Comparison of ENCODE assay signal across 8 cellular contexts in the genomic region with DNA sequence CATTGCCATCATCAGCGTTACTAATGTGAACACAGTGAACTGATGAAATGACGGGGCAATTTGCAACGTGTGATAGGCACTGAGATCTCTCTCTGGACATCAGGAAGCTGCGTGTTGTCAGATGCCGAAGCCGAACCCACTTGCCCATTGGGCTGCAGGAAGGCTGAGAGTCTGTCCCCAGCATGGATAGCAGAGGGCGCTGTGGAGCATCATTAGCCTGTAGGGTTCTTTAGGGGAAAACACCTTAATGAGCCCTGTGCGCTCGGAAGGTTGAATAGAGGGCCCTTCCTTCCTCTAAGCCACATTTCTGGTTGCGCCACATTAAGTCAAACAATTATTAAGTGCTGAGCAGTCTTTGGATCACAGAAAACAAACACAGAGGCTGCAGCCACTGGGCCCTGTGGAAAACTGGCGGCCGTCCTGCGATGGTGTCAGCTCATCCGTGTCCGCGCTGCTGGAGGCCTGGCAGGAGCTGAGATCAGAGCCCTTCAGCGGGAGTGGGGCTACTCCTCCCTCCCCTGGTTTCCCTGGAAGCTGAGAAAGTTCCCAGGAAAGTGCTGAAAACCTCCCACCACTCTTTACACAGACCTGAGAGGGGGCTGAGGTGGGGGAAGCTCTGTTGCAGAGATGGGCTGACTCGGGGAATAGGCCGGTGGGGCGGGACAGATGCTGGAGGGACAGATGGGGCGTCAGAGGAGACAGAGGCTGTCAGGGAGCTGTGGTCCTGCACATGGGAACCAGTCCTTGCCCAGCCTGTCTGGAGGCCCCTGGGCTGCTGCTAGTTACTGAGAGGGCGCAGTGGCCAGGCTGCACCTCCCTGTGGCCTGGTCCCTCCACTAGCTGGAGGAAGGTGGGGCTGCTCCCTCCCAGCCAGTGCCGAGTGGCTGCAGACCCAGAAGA. TPM values are rescaled to one million over a fixed set of nuclear protein-coding genes. Genes with fewer than 3 reads are reported as not detected.
DNase-seq lines count a peak whose midpoint lies in the region; ATAC-seq lines count a peak whose summit lies in the region.

No MANE protein-coding gene starts in this region.

- ATAC-seq in activated CD4-positive, CD25-positive, alpha-beta regulatory T cell treated with anti-CD3 and anti-CD28 coated beads, Interleukin-2, amount 50 U/mL, for 24 hours, result peak; percentile 87 to 92
- ATAC-seq in left colon (peak; percentile 72), HG02852 (IDR thresholded peaks at IDR 0.05; ENCODE audit: unreplicated experiment) (no peak)

- intact Hi-C loops in left colon (cut with DNase I, micrococcal nuclease), result no loop called here

- peak; percentile 59 for DNase-seq in NCI-H1436 (lab: John Stamatoyannopoulos, UW)
- DNase-seq in NCI-H1436 treated with DMSO at 0.1 percent for 48 hours (lab: John Stamatoyannopoulos, UW), result no peak
- DNase-seq in NCI-H2196 treated with DMSO at 0.1 percent for 48 hours (lab: John Stamatoyannopoulos, UW; ENCODE audit: unreplicated experiment), result peak; percentile 89
- peak; percentile 76 for DNase-seq in central memory CD4-positive, alpha-beta T cell
- peak; percentile 78 to 91 for DNase-seq in left colon
- peak; percentile 88 for DNase-seq in stimulated activated CD4-positive, alpha-beta T cell treated with anti-CD3 and anti-CD28 coated beads, Interleukin-4, amount 100 ng/mL, for 24 hours

RNA-seq across cellular contexts. Expression of a gene that starts 12.7 kb away (rescaled TPM):
- total RNA-seq in left colon, result under 1 TPM; 0.87 to 0.98 TPM

RNA-seq across cellular contexts. Expression of a gene that starts 22.9 kb away (rescaled TPM):
- 1,000 to 10,000 TPM; 3,156 to 4,796 TPM for total RNA-seq in left colon

RNA-seq across cellular contexts. Expression of a gene that starts 28.3 kb away (rescaled TPM):
- 100 to 1,000 TPM; 208 to 322 TPM for total RNA-seq in left colon

RNA-seq across cellular contexts. Expression of a gene that starts 57.8 kb away (rescaled TPM):
- total RNA-seq in left colon, result under 1 TPM; 0.43 to 0.61 TPM
